9 cellular contexts compared by ENCODE assay signal in the genomic region with DNA sequence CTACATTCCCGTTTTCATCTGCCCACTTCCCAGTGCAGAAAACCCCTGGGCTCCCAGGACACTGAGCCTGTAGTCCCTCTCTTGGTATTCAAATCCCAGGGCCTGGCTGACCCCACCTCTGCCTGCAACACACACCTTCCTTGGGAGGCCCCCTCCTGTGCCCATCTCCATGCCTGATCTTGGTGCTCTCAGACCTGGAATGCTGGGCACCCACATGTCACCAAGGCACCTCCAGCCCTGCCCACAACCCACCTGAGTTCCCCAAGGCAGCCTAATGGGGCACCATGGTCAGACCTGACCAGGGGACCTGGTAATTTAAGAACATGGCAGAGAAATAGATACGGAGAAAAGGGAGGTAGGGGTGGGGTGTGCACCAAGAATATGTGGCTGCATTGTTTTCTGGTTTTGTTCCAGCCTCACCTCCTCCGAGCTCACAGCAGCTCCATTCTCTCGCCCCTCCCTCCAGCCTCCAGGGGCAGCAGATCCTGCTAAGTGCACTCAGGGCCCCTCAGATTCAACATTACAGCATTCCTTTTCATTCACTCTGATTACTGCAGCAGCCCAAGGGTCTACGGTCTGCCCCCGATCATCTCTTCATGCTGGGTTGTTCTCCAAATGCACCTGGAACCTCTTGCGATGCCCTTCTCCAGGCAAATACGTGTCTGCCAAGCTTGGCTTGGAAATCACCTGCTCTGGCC. TPM values are rescaled to one million over a fixed set of nuclear protein-coding genes. Genes with fewer than 3 reads are reported as not detected.
DNase-seq lines count a peak whose midpoint lies in the region; ATAC-seq and TF ChIP-seq lines count a peak whose summit lies in the region.
"Had no signal": no experiment of that assay in that cellular context is flagged by ENCODE, and none has a peak within 500 bp of the region (broad histone marks: within the 10 kb centered on the region; RNA-seq: fewer than 3 reads in every experiment).

No MANE protein-coding gene starts in this region.

- no peaks in the 10 kb centered on the region for H3K4me1 Mint-ChIP-seq in CD4-positive, alpha-beta T cell (ENCODE audit: low read depth)
- peaks cover 23% of the 10 kb centered on the region for H3K4me1 Mint-ChIP-seq in HFFc6 (ENCODE audit: low read depth)
- H3K4me1 Mint-ChIP-seq in neural crest cell: peaks cover 12% of the 10 kb centered on the region

- no peak overlapping the region for H3K4me3 Mint-ChIP-seq in CD4-positive, alpha-beta T cell
- H3K4me3 Mint-ChIP-seq in HFFc6 (peak overlapping the region; percentile 18; the same call in 1 of the 2 replicates), neural crest cell (peak overlapping the region; percentile 41)
- H3K4me3 Mint-ChIP-seq: T-cell had no signal

- no peaks in the 10 kb centered on the region for H3K27me3 Mint-ChIP-seq in CD4-positive, alpha-beta T cell
- H3K27me3 Mint-ChIP-seq in HFFc6 (ENCODE audit: insufficient read depth) (no peaks in the 10 kb centered on the region; the same call in 1 of the 2 replicates), neural crest cell (ENCODE audit: low read depth) (no peaks in the 10 kb centered on the region)
- H3K27me3 Mint-ChIP-seq: T-cell had no signal

- H3K27ac Mint-ChIP-seq in CD4-positive, alpha-beta T cell: no peak overlapping the region
- H3K27ac Mint-ChIP-seq in HFFc6: peak overlapping the region; percentile 36; the same call in 1 of the 2 replicates
- H3K27ac Mint-ChIP-seq in neural crest cell (ENCODE audit: unreplicated experiment): peak overlapping the region; percentile 70
- H3K27ac Mint-ChIP-seq: T-cell had no signal

- H3K27ac ChIP-seq in CD4-positive, alpha-beta T cell (ENCODE audit: low read depth, low read length): no peak overlapping the region

- no peak overlapping the region for H3K4me3 ChIP-seq in cardiac fibroblast (replicated peaks in 1 of 2; ENCODE audit: low read depth in 2 of 2, low read length in 2 of 2)

- peak; percentile 26 for ATAC-seq in CD4-positive, alpha-beta T cell (ENCODE audit: poor library complexity)
- no peak for ATAC-seq in HG02623 (IDR thresholded peaks at IDR 0.05; ENCODE audit: unreplicated experiment)
- ATAC-seq in GM21381 (IDR thresholded peaks at IDR 0.05; ENCODE audit: unreplicated experiment): no peak

- H3K9me3 Mint-ChIP-seq in CD4-positive, alpha-beta T cell: no peaks in the 10 kb centered on the region
- H3K9me3 Mint-ChIP-seq in HFFc6: no peaks in the 10 kb centered on the region
- H3K9me3 Mint-ChIP-seq in neural crest cell: no peaks in the 10 kb centered on the region
- H3K9me3 Mint-ChIP-seq: T-cell had no signal

- intact Hi-C loops in CD4-positive, alpha-beta T cell (cut with DNase I, micrococcal nuclease): loop anchor here (1.0 to 5.0 kb wide), 4 partner anchors 33 to 389 kb away; no protein-coding TSS in a partner anchor

- no peak for TF ChIP-seq CTCF in CD4-positive, alpha-beta T cell (IDR thresholded peaks at IDR 0.05)
- no peak for TF ChIP-seq CTCF in HFFc6 (IDR thresholded peaks at IDR 0.05)
- TF ChIP-seq CTCF in cardiac fibroblast (IDR thresholded peaks at IDR 0.05; ENCODE audit: low read depth, low read length): peak; percentile 5
- TF ChIP-seq CTCF in neural crest cell (conservative IDR thresholded peaks at IDR 0.05): no peak

- no peak for DNase-seq in CD4-positive, alpha-beta T cell
- DNase-seq in HFFc6: no peak
- peak in 1 of 2 donors; percentile 8 for DNase-seq in cardiac fibroblast (ENCODE audit: low read depth in 2 of 2)
- DNase-seq in neural crest cell (ENCODE audit: low read depth, low spot score): no peak
- no peak for DNase-seq in activated gamma-delta T cell treated with Interleukin-2 at 50 U/mL for 16 hours
- DNase-seq in NCI-H69 (lab: John Stamatoyannopoulos, UW): no peak

- H3K36me3 Mint-ChIP-seq in CD4-positive, alpha-beta T cell (ENCODE audit: low read depth): no peaks in the 10 kb centered on the region
- no peaks in the 10 kb centered on the region for H3K36me3 Mint-ChIP-seq in HFFc6 (ENCODE audit: low read depth)
- no peaks in the 10 kb centered on the region for H3K36me3 Mint-ChIP-seq in neural crest cell (ENCODE audit: low read depth)
- H3K36me3 Mint-ChIP-seq: T-cell had no signal

- POLR2A ChIA-PET in CD4-positive, alpha-beta T cell (lab: Charles Lee): interaction anchor here (0.6 to 1.5 kb wide), 6 partner anchors 8 to 389 kb away, joined by 3 to 6 read pairs (median 3); no protein-coding TSS in a partner anchor

- H3K27me3 ChIP-seq in CD4-positive, alpha-beta T cell (ENCODE audit: control insufficient read depth, insufficient read depth, low read length): no peaks in the 10 kb centered on the region

- no peaks in the 10 kb centered on the region for H3K9me3 ChIP-seq in CD4-positive, alpha-beta T cell (ENCODE audit: control insufficient read depth, low read length)

- CTCF ChIA-PET in CD4-positive, alpha-beta T cell (lab: Charles Lee): interaction anchor here (0.9 to 2.1 kb wide), 18 partner anchors 8 to 218 kb away, joined by 3 to 28 read pairs (median 4); partner anchors contain the start of genes DYNC1H1 and HSP90AA1

RNA-seq across cellular contexts. Expression of gene HSP90AA1, which starts 9.2 kb away (rescaled TPM):
- 100 to 1,000 TPM; 451 to 462 TPM for total RNA-seq in CD4-positive, alpha-beta T cell
- 100 to 1,000 TPM; 616 to 859 (median 665) TPM for total RNA-seq in HFFc6 (2021; fragmentation: NEBNext Ultra II Directional; extraction: Animal tissue kit (Norgen Biotek cat#: 25700))
- 760 and 771 TPM in 2 replicates for total RNA-seq in neural crest cell

RNA-seq across cellular contexts. Expression of gene WDR20, which starts 43.7 kb away (rescaled TPM):
- total RNA-seq in CD4-positive, alpha-beta T cell: 10 to 100 TPM; 40.1 to 41.2 TPM
- 10 to 100 TPM; 24.4 to 28.7 (median 27.7) TPM for total RNA-seq in HFFc6 (2021; fragmentation: NEBNext Ultra II Directional; extraction: Animal tissue kit (Norgen Biotek cat#: 25700))
- total RNA-seq in neural crest cell: 28.2 and 30.2 TPM in 2 replicates
